1 cellular context compared by ENCODE assay signal in genomic region chr19:35388277-35389054, GRCh38.
TF ChIP-seq lines count a peak whose summit lies in the region.

No MANE protein-coding gene starts in this region.

TF ChIP-seq in HepG2, 621 proteins besides CTCF, POLR2A, EP300 and RAD21 (continued from another document):
- TF ChIP-seq ZNF503 (CRISPR knock-in tag; IDR thresholded peaks at IDR 0.05) (no peak), MAFK (conservative IDR thresholded peaks at IDR 0.05 in 1 of 2, IDR thresholded peaks at IDR 0.05 in 1 of 2; ENCODE audit: low read length in 2 of 2) (no peak), ZNF432 (CRISPR knock-in tag; IDR thresholded peaks at IDR 0.05; ENCODE audit: borderline replicate concordance) (no peak), ZNF225 (CRISPR knock-in tag; IDR thresholded peaks at IDR 0.05) (no peak), SIX1 (CRISPR knock-in tag; IDR thresholded peaks at IDR 0.05; ENCODE audit: borderline replicate concordance) (no peak), MEF2D (CRISPR knock-in tag; IDR thresholded peaks at IDR 0.05) (no peak), TEF (CRISPR knock-in tag; IDR thresholded peaks at IDR 0.05) (no peak), ZNF446 (CRISPR knock-in tag; IDR thresholded peaks at IDR 0.05) (no peak), ZNF256 (CRISPR knock-in tag; conservative IDR thresholded peaks at IDR 0.05) (no peak), ZNF496 (CRISPR knock-in tag; IDR thresholded peaks at IDR 0.05; ENCODE audit: insufficient replicate concordance) (no peak), MXD1 (CRISPR knock-in tag; IDR thresholded peaks at IDR 0.05) (no peak), ZNF160 (CRISPR knock-in tag; IDR thresholded peaks at IDR 0.05) (no peak)
